ENCODE assay signal across 1 cellular context in the genomic region with DNA sequence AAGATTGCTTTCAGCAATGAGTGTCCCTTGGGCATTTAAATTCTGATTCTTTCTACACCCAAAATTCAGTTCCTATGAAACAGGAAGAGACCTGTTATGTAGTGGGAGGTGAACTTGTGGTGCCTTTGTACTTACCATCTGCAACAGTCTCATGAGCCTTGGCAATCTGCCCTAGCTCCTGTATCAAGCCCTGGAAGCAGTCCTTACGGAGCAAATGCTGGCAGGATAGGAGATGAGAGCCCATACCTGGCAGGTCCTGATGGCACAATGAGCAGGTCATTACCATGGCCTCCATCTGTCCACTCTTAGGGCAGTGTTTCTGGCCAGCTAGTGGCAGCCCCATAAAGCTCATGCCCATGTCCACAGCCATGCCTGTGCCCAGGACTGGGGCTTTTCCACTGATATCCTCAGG.
TF ChIP-seq lines count a peak whose summit lies in the region.

No MANE protein-coding gene starts in this region.

TF ChIP-seq in HEK293T, 16 proteins besides CTCF, POLR2A, EP300 and RAD21 (continued from another document):
- TF ChIP-seq HDGF (IDR thresholded peaks at IDR 0.05; ENCODE audit: borderline replicate concordance) (no peak), ARNT (IDR thresholded peaks at IDR 0.05) (no peak), TARDBP (IDR thresholded peaks at IDR 0.05) (no peak)
